In the genomic region with DNA sequence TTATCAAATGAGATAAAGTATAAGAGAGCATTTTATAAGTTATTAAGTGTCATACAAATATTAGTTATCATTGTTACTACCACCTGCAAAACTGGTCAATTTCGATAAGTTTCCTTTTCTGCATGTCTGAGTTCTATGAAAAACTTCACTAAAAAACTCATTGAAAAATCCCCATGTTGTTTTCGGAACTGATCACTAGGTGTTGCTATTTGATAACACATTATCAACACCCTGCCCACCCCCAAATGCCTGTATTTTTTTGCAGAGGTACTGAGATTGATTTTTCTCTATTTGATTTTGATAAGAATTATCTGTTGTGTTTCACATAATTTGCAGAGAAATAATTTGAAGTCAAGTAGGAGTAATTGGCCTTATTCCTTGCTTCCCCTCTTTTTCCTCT, we compare ENCODE assay signal across 8 cellular contexts. TPM values are rescaled to one million over a fixed set of nuclear protein-coding genes. Genes with fewer than 3 reads are reported as not detected.
A peak's percentile ranks its signal among the peaks of the same experiment; 100 is the strongest.
DNase-seq lines count a peak whose midpoint lies in the region; ATAC-seq, FAIRE-seq and TF ChIP-seq lines count a peak whose summit lies in the region.

No MANE protein-coding gene starts in this region.

- H3K27ac ChIP-seq in DND-41 (ENCODE audit: low read length) (no peak overlapping the region), MM.1S (ENCODE audit: low read length) (no peak overlapping the region), colonic mucosa (no peak overlapping the region), pancreas (no peak overlapping the region)

- no peaks in the 10 kb centered on the region for H4K20me1 ChIP-seq in DND-41 (ENCODE audit: insufficient read depth, low read length)
- H4K20me1 ChIP-seq in MM.1S (ENCODE audit: insufficient read depth, low read length), result no peaks in the 10 kb centered on the region

- no peak overlapping the region for H3K4me2 ChIP-seq in DND-41 (ENCODE audit: insufficient read depth, low read length)
- no peak overlapping the region for H3K4me2 ChIP-seq in MM.1S (ENCODE audit: low read depth, low read length)

- no peak overlapping the region for H3K4me3 Mint-ChIP-seq in stimulated activated naive CD8-positive, alpha-beta T cell treated with anti-CD3 and anti-CD28 coated beads, Interleukin-15, amount 100 ng/mL, for 72 hours

- ATAC-seq in DND-41 (ENCODE audit: insufficient read depth, low read depth) (no peak), pancreas (peak; percentile 48 to 73 (median 68)), GM21529 (IDR thresholded peaks at IDR 0.05; ENCODE audit: unreplicated experiment) (no peak)
- no peak for ATAC-seq in stimulated activated naive CD8-positive, alpha-beta T cell treated with anti-CD3 and anti-CD28 coated beads, Interleukin-15, amount 100 ng/mL, for 72 hours

- H2AFZ ChIP-seq in DND-41 (ENCODE audit: low read depth, low read length) (no peak overlapping the region), MM.1S (ENCODE audit: low read length) (no peak overlapping the region)

- H3K9me3 Mint-ChIP-seq in stimulated activated naive CD8-positive, alpha-beta T cell treated with anti-CD3 and anti-CD28 coated beads, Interleukin-15, amount 100 ng/mL, for 72 hours, result peaks cover 12 to 14% of the 10 kb centered on the region in 2 donors

- H3F3A ChIP-seq in MM.1S (ENCODE audit: insufficient read depth, low read length), result no peaks in the 10 kb centered on the region

- H3K27me3 ChIP-seq in DND-41 (ENCODE audit: insufficient read depth, low read length, poor library complexity) (no peaks in the 10 kb centered on the region), MM.1S (replicated peaks; ENCODE audit: insufficient read depth, low read length) (no peaks in the 10 kb centered on the region), colonic mucosa (no peaks in the 10 kb centered on the region), pancreas (no peaks in the 10 kb centered on the region)

- H3K4me1 ChIP-seq in DND-41 (ENCODE audit: insufficient read depth, low read length) (no peaks in the 10 kb centered on the region), MM.1S (ENCODE audit: low read length) (no peaks in the 10 kb centered on the region), colonic mucosa (no peaks in the 10 kb centered on the region), pancreas (no peaks in the 10 kb centered on the region)

- H3K4me3 ChIP-seq in DND-41 (ENCODE audit: low read depth in 1 of 2, low read length in 2 of 2), result no peak overlapping the region
- no peak overlapping the region for H3K4me3 ChIP-seq in MM.1S (ENCODE audit: low read length)
- H3K4me3 ChIP-seq in colonic mucosa, result no peak overlapping the region
- no peak overlapping the region for H3K4me3 ChIP-seq in pancreas

- peak; percentile 87 for FAIRE-seq in pancreas (lab: Jason Lieb, UNC)

- TF ChIP-seq CTCF in DND-41 (IDR thresholded peaks at IDR 0.05; ENCODE audit: borderline replicate concordance, extremely low read depth, low read length, poor library complexity, severe bottlenecking) (peak; percentile 62), MM.1S (IDR thresholded peaks at IDR 0.05; ENCODE audit: low read length) (peak; percentile 42), colonic mucosa (IDR thresholded peaks at IDR 0.05) (peak; percentile 37), pancreas (IDR thresholded peaks at IDR 0.05) (peak in 3 of 4 donors; percentile 33 to 39 (median 39))

- no peak overlapping the region for H3K27ac Mint-ChIP-seq in stimulated activated naive CD8-positive, alpha-beta T cell treated with anti-CD3 and anti-CD28 coated beads, Interleukin-15, amount 100 ng/mL, for 72 hours

- H3K79me2 ChIP-seq in DND-41 (ENCODE audit: insufficient read depth, low read length) (no peaks in the 10 kb centered on the region), MM.1S (ENCODE audit: low read length) (no peaks in the 10 kb centered on the region)

- DNase-seq in DND-41 (no peak), MM.1S (no peak), colonic mucosa (no peak), pancreas (no peak), NCI-H187 (lab: John Stamatoyannopoulos, UW) (no peak), 8988T (no peak)
- no peak for DNase-seq in stimulated activated naive CD8-positive, alpha-beta T cell treated with anti-CD3 and anti-CD28 coated beads, Interleukin-15, amount 100 ng/mL, for 72 hours

- H3K9me2 ChIP-seq in MM.1S (replicated peaks; ENCODE audit: insufficient read depth, low read length), result no peaks in the 10 kb centered on the region

- H3K36me3 ChIP-seq in DND-41 (ENCODE audit: insufficient read depth, low read length) (no peaks in the 10 kb centered on the region), MM.1S (replicated peaks; ENCODE audit: insufficient read depth, low read length) (no peaks in the 10 kb centered on the region), colonic mucosa (no peaks in the 10 kb centered on the region), pancreas (no peaks in the 10 kb centered on the region)

- H3K9ac ChIP-seq in DND-41 (ENCODE audit: low read depth, low read length), result no peak overlapping the region
- H3K9ac ChIP-seq in MM.1S (ENCODE audit: low read length), result no peak overlapping the region
- no peak overlapping the region for H3K9ac ChIP-seq in colonic mucosa (ENCODE audit: low read depth in 2 of 2, low read length in 2 of 2)

- peaks cover 19% of the 10 kb centered on the region for H3K4me1 Mint-ChIP-seq in stimulated activated naive CD8-positive, alpha-beta T cell treated with anti-CD3 and anti-CD28 coated beads, Interleukin-15, amount 100 ng/mL, for 72 hours

- WGBS in pancreas, 2 donors, result 1 to 2% methylated on average over 2 of the region's 2 CpGs

- no peaks in the 10 kb centered on the region for H3K27me3 Mint-ChIP-seq in stimulated activated naive CD8-positive, alpha-beta T cell treated with anti-CD3 and anti-CD28 coated beads, Interleukin-15, amount 100 ng/mL, for 72 hours

- intact Hi-C loops in colonic mucosa (cut with DNase I) (loop anchor here (10.0 kb wide), 1 partner anchor 212 kb away; no protein-coding TSS in a partner anchor), pancreas (cut with DNase I) (loop anchor here in 2 of 3 donors (5.0 to 10.0 kb wide), 3 partner anchors 290 to 892 kb away; no protein-coding TSS in a partner anchor)

- H3K9me3 ChIP-seq in DND-41 (ENCODE audit: insufficient read depth, low read length, severe bottlenecking), result no peaks in the 10 kb centered on the region
- no peaks in the 10 kb centered on the region for H3K9me3 ChIP-seq in MM.1S (replicated peaks; ENCODE audit: insufficient read depth, low read length)
- no peaks in the 10 kb centered on the region for H3K9me3 ChIP-seq in colonic mucosa
- H3K9me3 ChIP-seq in pancreas, result no peaks in the 10 kb centered on the region

RNA-seq across cellular contexts. Expression of a gene that starts 22.1 kb away (rescaled TPM):
- total RNA-seq in colonic mucosa (1 to 10 TPM; 2.5 to 2.9 TPM), pancreas (1 to 10 TPM; 1.9 to 6.2 (median 3.3) TPM)
- 1 to 10 TPM; 2.0 to 3.3 TPM for polyA plus RNA-seq in pancreas

RNA-seq across cellular contexts. Expression of a gene that starts 55.7 kb away (rescaled TPM):
- 10 to 100 TPM in 1 of 2 donors, 1 to 10 TPM in 1; 8.5 to 19.5 TPM for total RNA-seq in colonic mucosa
- total RNA-seq in pancreas, result under 1 TPM in 5 of 6 donors, not detected in 1; 0.20 to 0.66 (median 0.32) TPM
- under 1 TPM; 0.16 to 0.42 TPM for polyA plus RNA-seq in pancreas

Comparison
In these comparisons a context has a peak if more than half of its experiments do, and no peak if none do; other contexts are left out.
1. ATAC-seq: peak in pancreas (4 of 4); none in DND-41 (single experiment), GM21529 (single experiment) and stimulated activated naive CD8-positive, alpha-beta T cell treated with anti-CD3 and anti-CD28 coated beads, Interleukin-15, amount 100 ng/mL, for 72 hours (single experiment).
2. RNA of a gene that starts 55.7 kb away (total RNA-seq): 8.5 to 19.5 TPM in colonic mucosa; 0.20 to 0.66 TPM in pancreas; every median in the first group is over 4 times any median in the second.
3. Peak in every context shown above with its lines, with median percentiles within 50 percentile points of each other: CTCF ChIP-seq.